8 cellular contexts compared by ENCODE assay signal in genomic region chr5:99060306-99061261, GRCh38.
DNase-seq lines count a peak whose midpoint lies in the region; ATAC-seq, FAIRE-seq and TF ChIP-seq lines count a peak whose summit lies in the region.

No MANE protein-coding gene starts in this region.

- TF ChIP-seq RAD21 in A549 (conservative IDR thresholded peaks at IDR 0.05 in 1 of 2, IDR thresholded peaks at IDR 0.05 in 1 of 2) = peak; percentile 80 to 81

- no peaks in the 10 kb centered on the region for H3K9me3 Mint-ChIP-seq in central memory CD8-positive, alpha-beta T cell

- H3K27ac Mint-ChIP-seq in central memory CD8-positive, alpha-beta T cell (ENCODE audit: low read depth) = no peak overlapping the region

- peak overlapping the region; percentile 64 for H3K4me2 ChIP-seq in A549

- peak; percentile 60 to 63 for DNase-seq in A549 (ENCODE audit: low read depth in 1 of 2, low spot score in 1 of 2)
- DNase-seq in NCI-H2227 treated with DMSO at 0.1 percent for 48 hours (lab: John Stamatoyannopoulos, UW) = peak; percentile 36
- peak; percentile 64 to 78 (median 72) for DNase-seq in activated CD4-positive, CD25-positive, alpha-beta regulatory T cell (lab: John Stamatoyannopoulos, UW)
- peak; percentile 76 to 88 for DNase-seq in central memory CD8-positive, alpha-beta T cell (ENCODE audit: low spot score in 2 of 2)
- DNase-seq in kidney glomerular epithelial cell (lab: John Stamatoyannopoulos, UW) = peak; percentile 73
- peak; percentile 76 for DNase-seq in stimulated activated CD4-positive, alpha-beta T cell treated with anti-CD3 and anti-CD28 coated beads, Interleukin-2, amount 100 ng/mL, for 4 hours (ENCODE audit: low read depth)

- no peaks in the 10 kb centered on the region for H3K9me3 ChIP-seq in A549

- H3K27ac ChIP-seq in A549 = no peak overlapping the region

- H3K4me3 ChIP-seq in A549 = no peak overlapping the region

- peak; percentile 32 for FAIRE-seq in A549 (lab: Jason Lieb, UNC)

- 0 out of 3 replicates have a peak, but pooled peaks cover 4% of the 10 kb centered on the region for H3K4me1 ChIP-seq in A549

- H3K36me3 Mint-ChIP-seq in central memory CD8-positive, alpha-beta T cell (ENCODE audit: insufficient read depth) = no peaks in the 10 kb centered on the region

- WGBS in A549 (ENCODE audit: missing lambda C conversion rate) = 21% methylated on average over 13 of the region's 13 CpGs

- no peak for TF ChIP-seq EP300 in A549 (IDR thresholded peaks at IDR 0.05)

- POLR2A ChIA-PET in A549 (lab: Yijun Ruan, JAX) = no interaction called here

- H3K27me3 Mint-ChIP-seq in central memory CD8-positive, alpha-beta T cell = peaks cover 25% of the 10 kb centered on the region

- ATAC-seq in A549 (peak; percentile 67 to 83; a peak in 5 of 6 replicates), GM18502 (IDR thresholded peaks at IDR 0.05; ENCODE audit: poor library complexity, unreplicated experiment) (peak; percentile 68), HG03039 (IDR thresholded peaks at IDR 0.05; ENCODE audit: unreplicated experiment) (peak; percentile 39)
- ATAC-seq in central memory CD8-positive, alpha-beta T cell (replicated peaks; ENCODE audit: extremely low read depth, poor library complexity, severe bottlenecking) = peak; percentile 75

- TF ChIP-seq CTCF in A549 (IDR thresholded peaks at IDR 0.05) = peak; percentile 90

- TF ChIP-seq POLR2A in A549 (IDR thresholded peaks at IDR 0.05; ENCODE audit: low read length) = no peak

- H3K4me1 Mint-ChIP-seq in central memory CD8-positive, alpha-beta T cell = no peaks in the 10 kb centered on the region

- CTCF ChIA-PET in A549 (lab: Yijun Ruan, JAX) = interaction anchor here (0.7 to 3.9 kb wide), 22 partner anchors 9 to 290 kb away, joined by 3 to 28 read pairs (median 3); no protein-coding TSS in a partner anchor

- no peak overlapping the region for H3K4me3 Mint-ChIP-seq in central memory CD8-positive, alpha-beta T cell

TF ChIP-seq in A549, 52 proteins besides CTCF, POLR2A, EP300 and RAD21:
- TF ChIP-seq USF2 (IDR thresholded peaks at IDR 0.05) (no peak), SMC3 (IDR thresholded peaks at IDR 0.05) (peak; percentile 67)
TF ChIP-seq in A549: peak in this region for 1.
